Comparison of ENCODE assay signal across 30 cellular contexts in the genomic region with DNA sequence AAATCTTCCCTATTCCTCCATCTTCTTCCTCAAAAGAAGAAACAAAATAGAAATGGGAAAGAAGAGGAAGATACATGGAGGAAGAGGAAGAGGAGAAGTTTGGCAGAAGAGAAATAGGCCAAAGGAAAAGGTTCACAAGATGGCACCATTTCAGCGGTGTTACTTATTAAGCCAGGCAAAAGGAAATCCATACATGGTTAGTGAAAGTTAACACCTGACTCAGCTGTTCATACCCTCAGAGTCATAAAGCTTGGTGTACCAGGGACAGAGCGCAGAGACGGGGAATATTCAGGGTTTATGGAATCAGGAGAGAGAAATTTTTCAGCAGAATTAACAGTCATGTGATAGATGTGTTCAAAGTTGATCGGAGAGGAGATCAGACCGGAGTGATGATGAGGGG.
"Had no signal": no experiment of that assay in that cellular context is flagged by ENCODE, and none has a peak within 500 bp of the region (broad histone marks: within the 10 kb centered on the region; RNA-seq: fewer than 3 reads in every experiment).

No MANE protein-coding gene starts in this region.

- ATAC-seq: activated CD4-positive, alpha-beta T cell treated with anti-CD3 and anti-CD28 coated beads for 36 hours; activated CD8-positive, alpha-beta memory T cell treated with anti-CD3 and anti-CD28 coated beads, Interleukin-2, amount 10 ng/mL, durations not matched to agents 7 days and 5 days; activated CD8-positive, alpha-beta T cell treated with anti-CD3 and anti-CD28 coated beads, Interleukin-2, amount 10 ng/mL, durations not matched to agents 7 days and 5 days; activated T-cell treated with anti-CD3 and anti-CD28 coated beads, Interleukin-2, amount 50 U/mL, for 72 hours; effector memory CD8-positive, alpha-beta T cell; esophagus mucosa; heart left ventricle; natural killer cell treated with Interleukin-12 subunit alpha and Interleukin-12 subunit beta and Interleukin-15 and Interleukin-18, amount 100 ng/mL, for 72 hours; sciatic nerve; stimulated activated naive B cell treated with anti-CD40 and anti-IgM and Interleukin-4, amounts not matched to agents 10 μg/mL and 1 μg/mL and 100 μg/mL, for 72 hours had no signal

- H3K27ac Mint-ChIP-seq: activated CD4-positive, alpha-beta T cell treated with anti-CD3 and anti-CD28 coated beads for 36 hours; activated CD8-positive, alpha-beta memory T cell treated with anti-CD3 and anti-CD28 coated beads, Interleukin-2, amount 10 ng/mL, durations not matched to agents 7 days and 5 days; activated CD8-positive, alpha-beta T cell treated with anti-CD3 and anti-CD28 coated beads, Interleukin-2, amount 10 ng/mL, durations not matched to agents 7 days and 5 days; activated naive CD8-positive, alpha-beta T cell treated with anti-CD3 and anti-CD28 coated beads for 36 hours; activated T-cell treated with anti-CD3 and anti-CD28 coated beads, Interleukin-2, amount 50 U/mL, for 72 hours; brain; effector memory CD8-positive, alpha-beta T cell; mesothelial cell of epicardium; natural killer cell treated with Interleukin-12 subunit alpha and Interleukin-12 subunit beta and Interleukin-15 and Interleukin-18, amount 100 ng/mL, for 72 hours; stimulated activated naive B cell treated with anti-CD40 and anti-IgM and Interleukin-4, amounts not matched to agents 10 μg/mL and 1 μg/mL and 100 μg/mL, for 72 hours had no signal

- H3K9me3 ChIP-seq: adrenal gland, heart left ventricle, stomach, thyroid gland, upper lobe of left lung, vagina had no signal

- DNase-seq: activated CD4-positive, alpha-beta T cell treated with anti-CD3 and anti-CD28 coated beads for 36 hours; activated CD4-positive, CD25-positive, alpha-beta regulatory T cell; activated CD8-positive, alpha-beta memory T cell treated with anti-CD3 and anti-CD28 coated beads, Interleukin-2, amount 10 ng/mL, durations not matched to agents 7 days and 5 days; activated CD8-positive, alpha-beta T cell treated with anti-CD3 and anti-CD28 coated beads, Interleukin-2, amount 10 ng/mL, durations not matched to agents 7 days and 5 days; activated effector memory CD4-positive, alpha-beta T cell treated with Interleukin-2 at 50 U/mL for 16 hours; activated naive CD4-positive, alpha-beta T cell treated with Interleukin-2 at 50 U/mL for 16 hours; activated naive CD8-positive, alpha-beta T cell treated with anti-CD3 and anti-CD28 coated beads for 36 hours; activated T-cell treated with anti-CD3 and anti-CD28 coated beads, Interleukin-2, amount 50 U/mL, for 72 hours; adrenal gland; aorta; cerebellar nuclear complex; effector memory CD8-positive, alpha-beta T cell; foreskin fibroblast; heart left ventricle; posterior cingulate gyrus; stimulated activated CD4-positive, alpha-beta T cell treated with anti-CD3 and anti-CD28 coated beads, Interleukin-4, amount 100 ng/mL, for 4 hours; stimulated activated CD8-positive, alpha-beta memory T cell treated with anti-CD3 and anti-CD28 coated beads, Interleukin-4, amount 100 ng/mL, for 48 hours; stimulated activated naive B cell treated with anti-CD40 and anti-IgM and Interleukin-4, amounts not matched to agents 10 μg/mL and 1 μg/mL and 100 μg/mL, for 72 hours; stomach; thyroid gland; upper lobe of left lung had no signal

- H3K4me3 Mint-ChIP-seq: activated CD4-positive, alpha-beta T cell treated with anti-CD3 and anti-CD28 coated beads for 36 hours; activated CD8-positive, alpha-beta memory T cell treated with anti-CD3 and anti-CD28 coated beads, Interleukin-2, amount 10 ng/mL, durations not matched to agents 7 days and 5 days; activated CD8-positive, alpha-beta T cell treated with anti-CD3 and anti-CD28 coated beads, Interleukin-2, amount 10 ng/mL, durations not matched to agents 7 days and 5 days; activated naive CD8-positive, alpha-beta T cell treated with anti-CD3 and anti-CD28 coated beads for 36 hours; activated T-cell treated with anti-CD3 and anti-CD28 coated beads, Interleukin-2, amount 50 U/mL, for 72 hours; brain; effector memory CD8-positive, alpha-beta T cell; mesothelial cell of epicardium; natural killer cell treated with Interleukin-12 subunit alpha and Interleukin-12 subunit beta and Interleukin-15 and Interleukin-18, amount 100 ng/mL, for 72 hours; stimulated activated naive B cell treated with anti-CD40 and anti-IgM and Interleukin-4, amounts not matched to agents 10 μg/mL and 1 μg/mL and 100 μg/mL, for 72 hours had no signal

- H3K4me3 ChIP-seq: adrenal gland, cardiac muscle cell, coronary artery, heart left ventricle, skin epidermis, stomach, thyroid gland, upper lobe of left lung, vagina had no signal

- H3K4me1 ChIP-seq: adrenal gland, heart left ventricle, thyroid gland, upper lobe of left lung, vagina had no signal

- H3K27ac ChIP-seq: adrenal gland, cardiac muscle cell, coronary artery, heart left ventricle, skin epidermis, stomach, thyroid gland, upper lobe of left lung, vagina had no signal

- H3K27me3 ChIP-seq: adrenal gland, cardiac muscle cell, heart left ventricle, stomach, thyroid gland, upper lobe of left lung, vagina had no signal

- H3K27me3 Mint-ChIP-seq: activated naive CD8-positive, alpha-beta T cell treated with anti-CD3 and anti-CD28 coated beads for 36 hours; brain had no signal

- H3K4me1 Mint-ChIP-seq: activated CD4-positive, alpha-beta T cell treated with anti-CD3 and anti-CD28 coated beads for 36 hours; activated CD8-positive, alpha-beta memory T cell treated with anti-CD3 and anti-CD28 coated beads, Interleukin-2, amount 10 ng/mL, durations not matched to agents 7 days and 5 days; activated naive CD8-positive, alpha-beta T cell treated with anti-CD3 and anti-CD28 coated beads for 36 hours; brain; mesothelial cell of epicardium; stimulated activated naive B cell treated with anti-CD40 and anti-IgM and Interleukin-4, amounts not matched to agents 10 μg/mL and 1 μg/mL and 100 μg/mL, for 72 hours had no signal

- H3K9me3 Mint-ChIP-seq: activated naive CD8-positive, alpha-beta T cell treated with anti-CD3 and anti-CD28 coated beads for 36 hours; activated T-cell treated with anti-CD3 and anti-CD28 coated beads, Interleukin-2, amount 50 U/mL, for 72 hours; brain; effector memory CD8-positive, alpha-beta T cell; mesothelial cell of epicardium; natural killer cell treated with Interleukin-12 subunit alpha and Interleukin-12 subunit beta and Interleukin-15 and Interleukin-18, amount 100 ng/mL, for 72 hours; stimulated activated naive B cell treated with anti-CD40 and anti-IgM and Interleukin-4, amounts not matched to agents 10 μg/mL and 1 μg/mL and 100 μg/mL, for 72 hours had no signal

- H3K36me3 ChIP-seq: thyroid gland, vagina had no signal

- H3K36me3 Mint-ChIP-seq: activated CD8-positive, alpha-beta memory T cell treated with anti-CD3 and anti-CD28 coated beads, Interleukin-2, amount 10 ng/mL, durations not matched to agents 7 days and 5 days; activated naive CD8-positive, alpha-beta T cell treated with anti-CD3 and anti-CD28 coated beads for 36 hours; natural killer cell treated with Interleukin-12 subunit alpha and Interleukin-12 subunit beta and Interleukin-15 and Interleukin-18, amount 100 ng/mL, for 72 hours; stimulated activated naive B cell treated with anti-CD40 and anti-IgM and Interleukin-4, amounts not matched to agents 10 μg/mL and 1 μg/mL and 100 μg/mL, for 72 hours had no signal
